8 cellular contexts compared by ENCODE assay signal in the genomic region with DNA sequence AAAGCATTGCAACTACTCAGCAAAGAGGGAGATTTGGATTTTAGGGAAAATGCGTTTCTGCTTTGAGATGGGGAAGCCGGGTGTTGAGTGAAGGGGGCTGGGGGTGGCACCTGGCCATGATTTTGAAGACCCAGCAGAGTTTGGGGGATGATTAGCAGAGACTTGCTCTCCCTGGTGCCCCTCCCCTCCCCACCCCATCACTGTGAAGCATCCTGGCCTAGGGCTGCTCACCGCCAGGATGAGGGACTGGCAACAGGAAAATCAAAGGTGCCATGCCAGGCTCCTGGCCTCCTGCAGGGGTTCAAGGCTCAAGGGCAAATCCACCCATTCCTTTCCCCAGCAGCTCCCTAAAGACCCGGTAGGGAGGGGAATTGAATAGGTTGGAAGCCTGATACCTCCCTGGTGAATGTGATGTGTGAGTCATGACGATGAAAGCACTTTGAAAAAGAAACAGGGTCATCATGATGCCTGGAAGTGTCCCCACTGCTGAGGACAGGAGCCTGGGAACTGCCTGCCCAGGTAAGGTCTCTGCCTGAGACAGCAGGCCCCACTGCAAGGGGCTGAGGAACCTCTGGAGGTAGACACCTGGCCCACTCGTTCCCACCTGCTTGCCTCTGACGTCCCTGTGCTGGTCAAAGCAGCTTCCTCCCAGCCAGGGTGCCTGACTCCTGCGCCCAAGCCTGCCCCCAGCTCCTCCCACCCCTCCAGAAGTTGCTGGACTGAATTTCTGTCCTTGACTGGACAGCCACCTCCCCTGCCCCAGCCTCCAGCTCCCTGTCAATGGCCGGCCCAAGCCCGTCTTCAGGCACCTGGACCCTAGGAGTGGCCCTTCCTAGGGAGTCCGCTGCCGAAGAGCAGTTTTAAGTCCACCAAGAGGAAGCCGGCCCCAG. TPM values are rescaled to one million over a fixed set of nuclear protein-coding genes. Genes with fewer than 3 reads are reported as not detected.
DNase-seq lines count a peak whose midpoint lies in the region; ATAC-seq and TF ChIP-seq lines count a peak whose summit lies in the region.

No MANE protein-coding gene starts in this region.

- H3K27ac ChIP-seq in caudate nucleus (ENCODE audit: low read depth, low read length): peak overlapping the region; percentile 78
- H3K27ac ChIP-seq in mucosa of rectum (ENCODE audit: low read depth in 2 of 2, low read length in 2 of 2): no peak overlapping the region

- peak overlapping the region in 1 of 2 donors; percentile 45 for H3K9ac ChIP-seq in mucosa of rectum (ENCODE audit: low read depth in 1 of 2, low read length in 2 of 2)

- H3K27me3 Mint-ChIP-seq in natural killer cell (ENCODE audit: low read depth in 2 of 2): peaks cover 42 to 50% of the 10 kb centered on the region in 2 donors
- H3K27me3 Mint-ChIP-seq in natural killer cell treated with Interleukin-12 subunit alpha and Interleukin-12 subunit beta and Interleukin-15 and Interleukin-18, amount 100 ng/mL, for 72 hours: peaks cover 40 to 48% of the 10 kb centered on the region in 2 donors

- no peaks in the 10 kb centered on the region for H3K36me3 ChIP-seq in mucosa of rectum (ENCODE audit: control insufficient read depth in 2 of 2, insufficient read depth in 2 of 2, low read length in 2 of 2)

- peaks cover 9 to 12% of the 10 kb centered on the region in 2 donors for H3K4me1 ChIP-seq in mucosa of rectum (ENCODE audit: control insufficient read depth in 2 of 2, insufficient read depth in 2 of 2, low read length in 2 of 2)

- intact Hi-C loops in natural killer cell (cut with micrococcal nuclease): no loop called here

- peak overlapping the region; percentile 44 to 48 for H3K4me3 ChIP-seq in mucosa of rectum (ENCODE audit: low read length in 2 of 2)

- no peak for TF ChIP-seq CTCF in natural killer cell (IDR thresholded peaks at IDR 0.05)

- ATAC-seq in natural killer cell (no peak), HG03469 (IDR thresholded peaks at IDR 0.05; ENCODE audit: unreplicated experiment) (no peak), GM18519 (IDR thresholded peaks at IDR 0.05; ENCODE audit: low FRiP score, unreplicated experiment) (no peak)
- no peak for ATAC-seq in natural killer cell treated with Interleukin-12 subunit alpha and Interleukin-12 subunit beta and Interleukin-15 and Interleukin-18, amount 100 ng/mL, for 72 hours

- no peaks in the 10 kb centered on the region for H3K36me3 Mint-ChIP-seq in natural killer cell
- no peaks in the 10 kb centered on the region for H3K36me3 Mint-ChIP-seq in natural killer cell treated with Interleukin-12 subunit alpha and Interleukin-12 subunit beta and Interleukin-15 and Interleukin-18, amount 100 ng/mL, for 72 hours

- H3K4me1 Mint-ChIP-seq in natural killer cell: peaks cover 0 to 5% of the 10 kb centered on the region in 2 donors
- H3K4me1 Mint-ChIP-seq in natural killer cell treated with Interleukin-12 subunit alpha and Interleukin-12 subunit beta and Interleukin-15 and Interleukin-18, amount 100 ng/mL, for 72 hours (ENCODE audit: low read depth in 2 of 2): no peaks in the 10 kb centered on the region

- no peaks in the 10 kb centered on the region for H3K9me3 Mint-ChIP-seq in natural killer cell
- no peaks in the 10 kb centered on the region for H3K9me3 Mint-ChIP-seq in natural killer cell treated with Interleukin-12 subunit alpha and Interleukin-12 subunit beta and Interleukin-15 and Interleukin-18, amount 100 ng/mL, for 72 hours

- no peak overlapping the region for H3K27ac Mint-ChIP-seq in natural killer cell
- H3K27ac Mint-ChIP-seq in natural killer cell treated with Interleukin-12 subunit alpha and Interleukin-12 subunit beta and Interleukin-15 and Interleukin-18, amount 100 ng/mL, for 72 hours: no peak overlapping the region

- H3K4me3 Mint-ChIP-seq in natural killer cell: peak overlapping the region; percentile 55
- H3K4me3 Mint-ChIP-seq in natural killer cell treated with Interleukin-12 subunit alpha and Interleukin-12 subunit beta and Interleukin-15 and Interleukin-18, amount 100 ng/mL, for 72 hours: no peak overlapping the region

- H3K27me3 ChIP-seq in mucosa of rectum (ENCODE audit: control insufficient read depth in 2 of 2, insufficient read depth in 2 of 2, low read length in 2 of 2): peaks cover 45 to 59% of the 10 kb centered on the region in 2 donors

- DNase-seq in natural killer cell (no peak), caudate nucleus (lab: John Stamatoyannopoulos, UW) (peak in 2 of 61 donors; percentile 47), SIG-M5 (lab: John Stamatoyannopoulos, UW) (no peak), OCI-M2 (lab: John Stamatoyannopoulos, UW; ENCODE audit: unreplicated experiment) (no peak)
- DNase-seq in natural killer cell treated with Interleukin-12 subunit alpha and Interleukin-12 subunit beta and Interleukin-15 and Interleukin-18, amount 100 ng/mL, for 72 hours (ENCODE audit: low spot score): no peak

- H3K9me3 ChIP-seq in mucosa of rectum (ENCODE audit: control insufficient read depth in 2 of 2, low read length in 2 of 2): no peaks in the 10 kb centered on the region

RNA-seq across cellular contexts. Expression of a gene that starts 1.7 kb away (rescaled TPM):
- not detected for total RNA-seq in natural killer cell
- total RNA-seq in natural killer cell treated with Interleukin-12 subunit alpha and Interleukin-12 subunit beta and Interleukin-15 and Interleukin-18, amount 100 ng/mL, for 72 hours: not detected
